Comparison of ENCODE assay signal across 16 cellular contexts in the genomic region with DNA sequence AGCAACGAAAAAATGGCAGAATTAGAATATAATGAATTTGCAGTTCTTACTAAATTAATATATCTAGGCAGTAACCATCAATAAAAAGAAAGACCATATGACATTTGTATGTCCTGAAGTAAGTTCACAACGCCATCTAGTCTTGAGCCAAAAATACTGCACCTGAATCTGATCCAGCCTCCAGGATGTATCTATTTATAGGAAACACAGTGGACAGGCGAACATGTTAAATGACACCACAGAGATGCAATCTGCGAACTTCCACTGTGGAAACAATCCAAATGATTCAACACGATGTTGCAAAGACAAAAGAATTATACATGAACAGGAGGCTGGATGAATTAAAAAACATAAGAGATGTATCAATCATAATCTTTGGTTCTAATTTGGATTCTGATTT.
"Had no signal": no experiment of that assay in that cellular context is flagged by ENCODE, and none has a peak within 500 bp of the region (broad histone marks: within the 10 kb centered on the region; RNA-seq: fewer than 3 reads in every experiment).

No MANE protein-coding gene starts in this region.

- H3K27me3 ChIP-seq: esophagus squamous epithelium, heart left ventricle, tibial artery, vagina had no signal

- H3K27ac ChIP-seq: esophagus squamous epithelium, heart left ventricle, tibial artery, vagina had no signal

- ATAC-seq: activated T-helper 17 cell treated with anti-CD3 and anti-CD28 coated beads, Interleukin-2, amount 50 U/mL, for 72 hours; heart left ventricle; left colon; natural killer cell treated with Interleukin-12 subunit alpha and Interleukin-12 subunit beta and Interleukin-15 and Interleukin-18, amount 100 ng/mL, for 72 hours; right cardiac atrium; stimulated activated memory B cell treated with anti-CD40 and anti-IgM and Interleukin-4, amounts not matched to agents 10 μg/mL and 1 μg/mL and 100 μg/mL, for 72 hours had no signal

- H3K4me1 ChIP-seq: esophagus squamous epithelium, tibial artery, vagina had no signal

- DNase-seq: activated CD4-positive, alpha-beta T cell treated with anti-CD3 and anti-CD28 coated beads, Interleukin-2, amount 10 ng/mL, durations not matched to agents 7 days and 5 days; activated CD4-positive, CD25-positive, alpha-beta regulatory T cell; activated CD8-positive, alpha-beta memory T cell treated with anti-CD3 and anti-CD28 coated beads for 24 hours; activated naive CD4-positive, alpha-beta T cell treated with anti-CD3 and anti-CD28 coated beads, Interleukin-2, amount 10 ng/mL, durations not matched to agents 7 days and 5 days; activated T-cell treated with anti-CD3 and anti-CD28 coated beads for 4 hours; esophagus squamous epithelium; heart left ventricle; left colon; nucleus accumbens; right cardiac atrium; tibial artery had no signal

- H3K4me3 ChIP-seq: esophagus squamous epithelium, heart left ventricle, smooth muscle cell, tibial artery, vagina had no signal
